ENCODE assay signal across 9 cellular contexts in genomic region chr1:213244664-213245091, GRCh38.
A peak's percentile ranks its signal among the peaks of the same experiment; 100 is the strongest.
DNase-seq lines count a peak whose midpoint lies in the region; ATAC-seq, FAIRE-seq and TF ChIP-seq lines count a peak whose summit lies in the region.
"Had no signal": no experiment of that assay in that cellular context is flagged by ENCODE, and none has a peak within 500 bp of the region (broad histone marks: within the 10 kb centered on the region; RNA-seq: fewer than 3 reads in every experiment).

No MANE protein-coding gene starts in this region.

- no peak overlapping the region for H3K9ac ChIP-seq in astrocyte (ENCODE audit: low read length)
- H3K9ac ChIP-seq in kidney (ENCODE audit: low read length in 2 of 2): no peak overlapping the region

- ATAC-seq in HG03045 (IDR thresholded peaks at IDR 0.05; ENCODE audit: unreplicated experiment): peak; percentile 58
- ATAC-seq in GM21360 (IDR thresholded peaks at IDR 0.05; ENCODE audit: unreplicated experiment): no peak

- no peak for TF ChIP-seq POLR2A in testis (IDR thresholded peaks at IDR 0.05)

- H4K20me1 ChIP-seq in astrocyte (ENCODE audit: insufficient read depth, low read length): no peaks in the 10 kb centered on the region

- peaks cover 3% of the 10 kb centered on the region for H3K36me3 Mint-ChIP-seq in astrocyte (ENCODE audit: low read depth, unreplicated experiment)

- H3K79me2 ChIP-seq in astrocyte (ENCODE audit: insufficient read depth, low read length): no peaks in the 10 kb centered on the region

- no peak overlapping the region for H3K4me3 Mint-ChIP-seq in astrocyte (ENCODE audit: unreplicated experiment)
- H3K4me3 Mint-ChIP-seq: IgD-negative memory B cell had no signal

- DNase-seq in AG09309 (ENCODE audit: low read depth): peak; percentile 33
- peak; percentile 25 for DNase-seq in GM10266 (ENCODE audit: extremely low spot score)
- peak; percentile 45 for DNase-seq in NCI-H345 (lab: John Stamatoyannopoulos, UW)
- DNase-seq in astrocyte (ENCODE audit: low read depth): peak; percentile 33
- no peak for DNase-seq in kidney
- DNase-seq in testis: no peak

- no peak overlapping the region for H3K4me2 ChIP-seq in astrocyte (ENCODE audit: low read length)

- H3K4me3 ChIP-seq in AG09309 (ENCODE audit: control insufficient read depth, low read depth, low read length) (no peak overlapping the region), astrocyte (ENCODE audit: insufficient read depth, low read depth, low read length) (no peak overlapping the region), kidney (ENCODE audit: low read length in 2 of 2) (no peak overlapping the region), testis (no peak overlapping the region)

- H3K27ac ChIP-seq in astrocyte (ENCODE audit: low read depth, low read length) (no peak overlapping the region), kidney (ENCODE audit: low read depth in 2 of 2, low read length in 2 of 2) (no peak overlapping the region), testis (no peak overlapping the region)

- intact Hi-C loops in kidney (cut with DNase I) (no loop called here), testis (cut with DNase I; ENCODE audit: low total_unique reads) (no loop called here)

- TF ChIP-seq CTCF in AG09309 (IDR thresholded peaks at IDR 0.05; ENCODE audit: control insufficient read depth, insufficient read depth, low read depth, low read length, missing control alignments) (peak; percentile 61), GM10266 (IDR thresholded peaks at IDR 0.05; ENCODE audit: control insufficient read depth, insufficient read depth, low read depth, missing control alignments) (peak; percentile 75), astrocyte (IDR thresholded peaks at IDR 0.05; ENCODE audit: insufficient read depth, low read depth, low read length) (peak; percentile 93), kidney (IDR thresholded peaks at IDR 0.05; ENCODE audit: borderline replicate concordance, extremely low read depth, insufficient read depth) (peak; percentile 56), testis (IDR thresholded peaks at IDR 0.05) (peak; percentile 66 to 91 (median 82))

- H3K9me3 ChIP-seq in astrocyte (ENCODE audit: insufficient read depth, low read depth, low read length) (no peaks in the 10 kb centered on the region), kidney (ENCODE audit: control insufficient read depth in 1 of 2, low read length in 2 of 2) (no peaks in the 10 kb centered on the region), testis (no peaks in the 10 kb centered on the region)

- FAIRE-seq in astrocyte (lab: Jason Lieb, UNC): peak; percentile 39
- FAIRE-seq in kidney (lab: Jason Lieb, UNC): peak; percentile 95

- no peak overlapping the region for H2AFZ ChIP-seq in astrocyte (ENCODE audit: low read depth, low read length)

- peaks cover 5% of the 10 kb centered on the region for H3K36me3 ChIP-seq in astrocyte (ENCODE audit: insufficient read depth, low read length)
- H3K36me3 ChIP-seq in kidney (ENCODE audit: control insufficient read depth in 1 of 2, insufficient read depth in 2 of 2, low read length in 2 of 2): peaks cover 0 to 6% of the 10 kb centered on the region in 2 donors
- H3K36me3 ChIP-seq in testis (ENCODE audit: low read depth, missing control alignments): no peaks in the 10 kb centered on the region

- no peaks in the 10 kb centered on the region for H3K9me3 Mint-ChIP-seq in astrocyte (ENCODE audit: unreplicated experiment)
- H3K9me3 Mint-ChIP-seq: IgD-negative memory B cell had no signal

- H3K27me3 Mint-ChIP-seq in astrocyte (ENCODE audit: low read depth, unreplicated experiment): no peaks in the 10 kb centered on the region
- H3K27me3 Mint-ChIP-seq: IgD-negative memory B cell had no signal

- H3K4me1 Mint-ChIP-seq in astrocyte (ENCODE audit: low read depth, unreplicated experiment): peaks cover 2% of the 10 kb centered on the region
- H3K4me1 Mint-ChIP-seq: IgD-negative memory B cell had no signal

- 52% methylated on average over 3 of the region's 3 CpGs for WGBS in testis, 2 donors

- no peaks in the 10 kb centered on the region for H3K4me1 ChIP-seq in astrocyte (ENCODE audit: insufficient read depth, low read length)
- no peaks in the 10 kb centered on the region for H3K4me1 ChIP-seq in kidney (ENCODE audit: control insufficient read depth in 1 of 2, insufficient read depth in 1 of 2, low read depth in 1 of 2, low read length in 2 of 2)
- H3K4me1 ChIP-seq in testis: no peaks in the 10 kb centered on the region

- H3K27me3 ChIP-seq in astrocyte (ENCODE audit: insufficient read depth, low read length) (no peaks in the 10 kb centered on the region), testis (no peaks in the 10 kb centered on the region)

- H3K27ac Mint-ChIP-seq in astrocyte (ENCODE audit: unreplicated experiment): no peak overlapping the region
- H3K27ac Mint-ChIP-seq: IgD-negative memory B cell had no signal

Comparison
In these comparisons a context has a peak if more than half of its experiments do, and no peak if none do; other contexts are left out.
1. DNase-seq: peak in AG09309 (single experiment), GM10266 (single experiment), NCI-H345 (single experiment) and astrocyte (single experiment); none in kidney (single experiment) and testis (single experiment).
2. Peak in every context shown above with its lines, with median percentiles within 50 percentile points of each other: CTCF ChIP-seq.